Comparison of ENCODE assay signal across 1 cellular context in genomic region chr10:110326351-110327032, GRCh38.
TF ChIP-seq lines count a peak whose summit lies in the region.

No MANE protein-coding gene starts in this region.

TF ChIP-seq in SK-N-SH, 30 proteins besides CTCF, POLR2A, EP300 and RAD21 (continued from another document):
- TF ChIP-seq ZBTB33 (IDR thresholded peaks at IDR 0.05; ENCODE audit: borderline replicate concordance, low read depth): no peak
- no peak for TF ChIP-seq GATA2 (CRISPR knock-in tag; IDR thresholded peaks at IDR 0.05)
